8 cellular contexts compared by ENCODE assay signal in genomic region chr7:128201067-128201689, GRCh38. TPM values are rescaled to one million over a fixed set of nuclear protein-coding genes. Genes with fewer than 3 reads are reported as not detected.
A peak's percentile ranks its signal among the peaks of the same experiment; 100 is the strongest.
DNase-seq lines count a peak whose midpoint lies in the region; ATAC-seq and TF ChIP-seq lines count a peak whose summit lies in the region.
"Had no signal": no experiment of that assay in that cellular context is flagged by ENCODE, and none has a peak within 500 bp of the region (broad histone marks: within the 10 kb centered on the region; RNA-seq: fewer than 3 reads in every experiment).

No MANE protein-coding gene starts in this region.

- H3K27ac Mint-ChIP-seq in glutamatergic neuron (ENCODE audit: unreplicated experiment) (no peak overlapping the region), progenitor cell of endocrine pancreas (no peak overlapping the region)

- H3K9me3 ChIP-seq in OCI-LY1 (ENCODE audit: low read length): no peaks in the 10 kb centered on the region

- no peaks in the 10 kb centered on the region for H3K36me3 ChIP-seq in OCI-LY1 (ENCODE audit: insufficient read depth, low read length)

- H3K27me3 Mint-ChIP-seq in glutamatergic neuron (ENCODE audit: unreplicated experiment): peaks cover 23% of the 10 kb centered on the region
- peaks cover 61% of the 10 kb centered on the region for H3K27me3 Mint-ChIP-seq in progenitor cell of endocrine pancreas

- no peak for ATAC-seq in GM21619 (IDR thresholded peaks at IDR 0.05; ENCODE audit: unreplicated experiment)

- H4K20me1 ChIP-seq in OCI-LY1 (ENCODE audit: insufficient read depth, low read length): no peaks in the 10 kb centered on the region

- H3K27ac ChIP-seq in OCI-LY1 (ENCODE audit: low read depth, low read length, poor library complexity, severe bottlenecking): no peak overlapping the region

- H3K9me3 Mint-ChIP-seq in glutamatergic neuron (ENCODE audit: unreplicated experiment) (peaks cover 10% of the 10 kb centered on the region), progenitor cell of endocrine pancreas (ENCODE audit: low read depth) (no peaks in the 10 kb centered on the region)

- peak; percentile 76 for DNase-seq in ELF-1 (ENCODE audit: low read depth, low spot score)
- peak; percentile 59 for DNase-seq in glutamatergic neuron
- DNase-seq in progenitor cell of endocrine pancreas (ENCODE audit: low spot score, unreplicated experiment): peak; percentile 58
- DNase-seq in stimulated activated CD4-positive, alpha-beta T cell treated with anti-CD3 and anti-CD28 coated beads, Interleukin-2, amount 100 ng/mL, for 48 hours: no peak
- DNase-seq in EL: no peak

- H3K27me3 ChIP-seq in OCI-LY1 (ENCODE audit: insufficient read depth, low read length): peaks cover 17% of the 10 kb centered on the region

- no peaks in the 10 kb centered on the region for H3K79me2 ChIP-seq in OCI-LY1 (ENCODE audit: insufficient read depth, low read length)

- no peak overlapping the region for H3K9ac ChIP-seq in OCI-LY1 (ENCODE audit: low read length)

- peak overlapping the region; percentile 62 for H3K4me2 ChIP-seq in OCI-LY1 (ENCODE audit: low read length)

- H2AFZ ChIP-seq in OCI-LY1 (ENCODE audit: low read length): no peak overlapping the region

- H3K36me3 Mint-ChIP-seq in glutamatergic neuron (ENCODE audit: unreplicated experiment) (peaks cover 23% of the 10 kb centered on the region), progenitor cell of endocrine pancreas (ENCODE audit: insufficient read depth) (no peaks in the 10 kb centered on the region)

- H3K4me3 ChIP-seq in OCI-LY1 (ENCODE audit: low read depth, low read length, poor library complexity, severe bottlenecking): peak overlapping the region; percentile 32

- H3K4me1 ChIP-seq in OCI-LY1 (ENCODE audit: insufficient read depth, low read length, severe bottlenecking): peaks cover 10% of the 10 kb centered on the region

- H3K9me2 ChIP-seq in OCI-LY1 (ENCODE audit: low read depth, low read length): no peaks in the 10 kb centered on the region

- TF ChIP-seq CTCF in OCI-LY1 (IDR thresholded peaks at IDR 0.05; ENCODE audit: low read length): no peak
- no peak for TF ChIP-seq CTCF in glutamatergic neuron (IDR thresholded peaks at IDR 0.05; ENCODE audit: partially characterized antibody, unreplicated experiment)
- TF ChIP-seq CTCF in progenitor cell of endocrine pancreas (IDR thresholded peaks at IDR 0.05; ENCODE audit: unreplicated experiment): no peak

- no peaks in the 10 kb centered on the region for H3F3A ChIP-seq in OCI-LY1 (ENCODE audit: insufficient read depth, low read length)

- peak overlapping the region; percentile 53 for H3K4me3 Mint-ChIP-seq in glutamatergic neuron (ENCODE audit: unreplicated experiment)
- peak overlapping the region; percentile 53 for H3K4me3 Mint-ChIP-seq in progenitor cell of endocrine pancreas (ENCODE audit: low read depth)

- H3K4me1 Mint-ChIP-seq in glutamatergic neuron (ENCODE audit: low read depth, unreplicated experiment): peaks cover 23% of the 10 kb centered on the region
- peaks cover 8% of the 10 kb centered on the region for H3K4me1 Mint-ChIP-seq in progenitor cell of endocrine pancreas (ENCODE audit: low read depth)

RNA-seq across cellular contexts. Expression of gene LEP, which starts 39.9 kb away (rescaled TPM):
- not detected for total RNA-seq in glutamatergic neuron (ENCODE audit: unreplicated experiment)
- total RNA-seq in progenitor cell of endocrine pancreas: not detected in 2 replicates
- total RNA-seq: M059J had no signal

Comparison
In these comparisons a context has a peak if more than half of its experiments do, and no peak if none do; other contexts are left out.
1. DNase-seq: peak in ELF-1 (single experiment), glutamatergic neuron (single experiment) and progenitor cell of endocrine pancreas (single experiment); none in stimulated activated CD4-positive, alpha-beta T cell treated with anti-CD3 and anti-CD28 coated beads, Interleukin-2, amount 100 ng/mL, for 48 hours (0 of 2) and EL (single experiment).